In genomic region chr7:128867842-128868623, GRCh38 we compare ENCODE assay signal across 10 cellular contexts. TPM values are rescaled to one million over a fixed set of nuclear protein-coding genes. Genes with fewer than 3 reads are reported as not detected.
DNase-seq lines count a peak whose midpoint lies in the region; TF ChIP-seq lines count a peak whose summit lies in the region.
"Had no signal": no experiment of that assay in that cellular context is flagged by ENCODE, and none has a peak within 500 bp of the region (broad histone marks: within the 10 kb centered on the region; RNA-seq: fewer than 3 reads in every experiment).

No MANE protein-coding gene starts in this region.

- H3K27ac Mint-ChIP-seq in CD4-positive, alpha-beta memory T cell = peak overlapping the region in 1 of 7 donors; percentile 36
- no peak overlapping the region for H3K27ac Mint-ChIP-seq in glutamatergic neuron (ENCODE audit: unreplicated experiment)

- no peaks in the 10 kb centered on the region for H3K27me3 ChIP-seq in CD4-positive, alpha-beta memory T cell (ENCODE audit: insufficient read depth, low read length)
- H3K27me3 ChIP-seq in NT2/D1 (ENCODE audit: insufficient read depth, insufficient read length) (peaks cover 32% of the 10 kb centered on the region), right atrium auricular region (no peaks in the 10 kb centered on the region)
- H3K27me3 ChIP-seq: ascending aorta had no signal

- TF ChIP-seq CTCF in glutamatergic neuron (IDR thresholded peaks at IDR 0.05; ENCODE audit: partially characterized antibody, unreplicated experiment) (no peak), right atrium auricular region (IDR thresholded peaks at IDR 0.05) (no peak)

- POLR2A ChIA-PET in CD4-positive, alpha-beta memory T cell (lab: Charles Lee; ENCODE audit: partially characterized antibody) = no interaction called here

- no peaks in the 10 kb centered on the region for H3K27me3 Mint-ChIP-seq in CD4-positive, alpha-beta memory T cell
- H3K27me3 Mint-ChIP-seq in glutamatergic neuron (ENCODE audit: unreplicated experiment) = peaks cover 12% of the 10 kb centered on the region

- H3K36me3 ChIP-seq in CD4-positive, alpha-beta memory T cell (ENCODE audit: insufficient read depth, low read length) = peaks cover 5% of the 10 kb centered on the region
- peaks cover 17% of the 10 kb centered on the region for H3K36me3 ChIP-seq in NT2/D1 (ENCODE audit: insufficient read depth, insufficient read length, low read length)
- peaks cover 9% of the 10 kb centered on the region for H3K36me3 ChIP-seq in right atrium auricular region

- peaks cover 11 to 25% of the 10 kb centered on the region in 2 donors for H3K36me3 Mint-ChIP-seq in CD4-positive, alpha-beta memory T cell
- no peaks in the 10 kb centered on the region for H3K36me3 Mint-ChIP-seq in glutamatergic neuron (ENCODE audit: unreplicated experiment)

- no peaks in the 10 kb centered on the region for H3K9me3 Mint-ChIP-seq in CD4-positive, alpha-beta memory T cell
- peaks cover 6% of the 10 kb centered on the region for H3K9me3 Mint-ChIP-seq in glutamatergic neuron (ENCODE audit: unreplicated experiment)

- peaks cover 25% of the 10 kb centered on the region for H3K4me1 ChIP-seq in CD4-positive, alpha-beta memory T cell (ENCODE audit: insufficient read depth, low read length)
- H3K4me1 ChIP-seq in NT2/D1 (ENCODE audit: insufficient read depth, insufficient read length) (peaks cover 13% of the 10 kb centered on the region), right atrium auricular region (peaks cover 0 to 34% of the 10 kb centered on the region in 2 donors)

- CTCF ChIA-PET in CD4-positive, alpha-beta memory T cell (lab: Charles Lee; ENCODE audit: partially characterized antibody) = interaction anchor here (1.3 to 2.0 kb wide), 5 partner anchors 12 to 394 kb away, joined by 3 to 7 read pairs (median 4); no protein-coding TSS in a partner anchor

- H3K4me1 Mint-ChIP-seq in CD4-positive, alpha-beta memory T cell = peaks cover 15 to 42% (median 26%) of the 10 kb centered on the region in 4 donors
- H3K4me1 Mint-ChIP-seq in glutamatergic neuron (ENCODE audit: low read depth, unreplicated experiment) = peaks cover 11% of the 10 kb centered on the region

- H3K4me3 ChIP-seq in CD4-positive, alpha-beta memory T cell (ENCODE audit: low read length in 2 of 2) = no peak overlapping the region
- H3K4me3 ChIP-seq in NT2/D1 (ENCODE audit: insufficient read length, low read depth) (no peak overlapping the region), right atrium auricular region (no peak overlapping the region)

- intact Hi-C loops in CD4-positive, alpha-beta memory T cell (cut with micrococcal nuclease) = no loop called here

- H3K27ac ChIP-seq in CD4-positive, alpha-beta memory T cell (ENCODE audit: low read depth, low read length) = no peak overlapping the region
- H3K27ac ChIP-seq in right atrium auricular region = no peak overlapping the region
- H3K27ac ChIP-seq: ascending aorta had no signal

- no peaks in the 10 kb centered on the region for H3K9me3 ChIP-seq in CD4-positive, alpha-beta memory T cell (ENCODE audit: control insufficient read depth in 1 of 2, low read length in 2 of 2)
- H3K9me3 ChIP-seq in NT2/D1 (ENCODE audit: insufficient read depth, low read length) (no peaks in the 10 kb centered on the region), right atrium auricular region (no peaks in the 10 kb centered on the region)
- H3K9me3 ChIP-seq: ascending aorta had no signal

- H3K9ac ChIP-seq in NT2/D1 (ENCODE audit: insufficient read length, low read depth) = peak overlapping the region; percentile 50

- peak overlapping the region in 7 of 8 donors; percentile 51 to 75 (median 69) for H3K4me3 Mint-ChIP-seq in CD4-positive, alpha-beta memory T cell
- H3K4me3 Mint-ChIP-seq in glutamatergic neuron (ENCODE audit: unreplicated experiment) = peak overlapping the region; percentile 73

- no peak for DNase-seq in CD4-positive, alpha-beta memory T cell
- peak; percentile 27 for DNase-seq in LoVo (ENCODE audit: low spot score)
- DNase-seq in NT2/D1 (ENCODE audit: low read depth, low spot score) = no peak
- DNase-seq in glutamatergic neuron = no peak
- no peak for DNase-seq in NCI-H1436 (lab: John Stamatoyannopoulos, UW)
- no peak for DNase-seq in RPMI8226
- DNase-seq in GM19240 (ENCODE audit: insufficient read length, low spot score) = no peak
- no peak for DNase-seq in right atrium auricular region (ENCODE audit: low spot score)

RNA-seq across cellular contexts. Expression of gene ATP6V1F, which starts 5.4 kb away (rescaled TPM):
- total RNA-seq in CD4-positive, alpha-beta memory T cell = 10 to 100 TPM; 74.6 to 75.5 TPM
- polyA plus RNA-seq in CD4-positive, alpha-beta memory T cell = 100 to 1,000 TPM; 274 to 392 TPM
- total RNA-seq in glutamatergic neuron (ENCODE audit: unreplicated experiment) (133 TPM), right atrium auricular region (100 to 1,000 TPM; 121 TPM)

RNA-seq across cellular contexts. Expression of gene FLNC, which starts 37.8 kb away (rescaled TPM):
- under 1 TPM in 1 of 2 experiments, not detected in 1; 0.06 TPM for total RNA-seq in CD4-positive, alpha-beta memory T cell
- polyA plus RNA-seq in CD4-positive, alpha-beta memory T cell = not detected
- total RNA-seq in glutamatergic neuron (ENCODE audit: unreplicated experiment) = 241 TPM
- 100 to 1,000 TPM; 215 to 646 TPM for total RNA-seq in right atrium auricular region
- total RNA-seq: T-helper 2 cell treated with Interferon-gamma antibody and Interleukin-4, amounts not matched to agents 100 ng/mL and 5 ng/mL, for 36 hours had no signal

RNA-seq across cellular contexts. Expression of gene KCP, which starts 42.5 kb away (rescaled TPM):
- under 1 TPM; 0.39 to 0.55 TPM for total RNA-seq in CD4-positive, alpha-beta memory T cell
- not detected for polyA plus RNA-seq in CD4-positive, alpha-beta memory T cell
- total RNA-seq in glutamatergic neuron (ENCODE audit: unreplicated experiment) = 2.2 TPM
- not detected for total RNA-seq in right atrium auricular region

Comparison
In these comparisons a context has a peak if more than half of its experiments do, and no peak if none do; other contexts are left out.
1. RNA of gene FLNC, which starts 37.8 kb away (total RNA-seq): 215 to 646 TPM in right atrium auricular region and 241 TPM in glutamatergic neuron (single experiment); 0.06 TPM in CD4-positive, alpha-beta memory T cell; every median in the first group is over 100 times any median in the second.